8 cellular contexts compared by ENCODE assay signal in genomic region chr7:17234398-17235021, GRCh38.
A peak's percentile ranks its signal among the peaks of the same experiment; 100 is the strongest.
DNase-seq lines count a peak whose midpoint lies in the region; ATAC-seq and TF ChIP-seq lines count a peak whose summit lies in the region.

No MANE protein-coding gene starts in this region.

- H3K4me1 ChIP-seq in osteoblast (ENCODE audit: insufficient read depth, low read length) = peaks cover 46% of the 10 kb centered on the region
- peaks cover 2% of the 10 kb centered on the region for H3K4me1 ChIP-seq in urinary bladder (ENCODE audit: insufficient read depth)
- H3K4me1 ChIP-seq in endodermal cell (ENCODE audit: control insufficient read depth, insufficient read depth, low read length) = no peaks in the 10 kb centered on the region

- peaks cover 38% of the 10 kb centered on the region for H3K4me1 Mint-ChIP-seq in activated CD4-positive, alpha-beta T cell treated with anti-CD3 and anti-CD28 coated beads, Interleukin-2, amount 10 ng/mL, durations not matched to agents 7 days and 5 days
- peaks cover 25 to 35% of the 10 kb centered on the region in 2 donors for H3K4me1 Mint-ChIP-seq in effector memory CD8-positive, alpha-beta T cell (ENCODE audit: low read depth in 2 of 2)
- peaks cover 9% of the 10 kb centered on the region for H3K4me1 Mint-ChIP-seq in endodermal cell

- H3K9ac ChIP-seq in endodermal cell (ENCODE audit: extremely low read depth, low read length, poor library complexity, severe bottlenecking) = no peak overlapping the region

- no peaks in the 10 kb centered on the region for H4K20me1 ChIP-seq in osteoblast (ENCODE audit: insufficient read depth, low read length)

- CTCF ChIA-PET in activated CD4-positive, alpha-beta T cell treated with anti-CD3 and anti-CD28 coated beads, Interleukin-2, amount 10 ng/mL, durations not matched to agents 7 days and 5 days (lab: Charles Lee) = no interaction called here

- H3K4me3 ChIP-seq in osteoblast (ENCODE audit: insufficient read depth, low read length) (peak overlapping the region; percentile 21), urinary bladder (ENCODE audit: low read depth, low read length) (no peak overlapping the region), endodermal cell (ENCODE audit: low read length) (no peak overlapping the region)

- H2AFZ ChIP-seq in osteoblast (ENCODE audit: low read length) = peak overlapping the region; percentile 82

- peak; percentile 99 for ATAC-seq in GM21723 (IDR thresholded peaks at IDR 0.05; ENCODE audit: unreplicated experiment)
- peak; percentile 89 for ATAC-seq in effector memory CD8-positive, alpha-beta T cell (replicated peaks)

- H3K9me3 ChIP-seq in KOPT-K1 (ENCODE audit: insufficient read depth, low read length, poor library complexity, severe bottlenecking) (no peaks in the 10 kb centered on the region), osteoblast (ENCODE audit: low read depth, low read length) (no peaks in the 10 kb centered on the region), endodermal cell (ENCODE audit: control insufficient read depth, low read length) (no peaks in the 10 kb centered on the region)

- TF ChIP-seq CTCF in osteoblast (IDR thresholded peaks at IDR 0.05; ENCODE audit: extremely low read depth, low read depth, low read length) (no peak), endodermal cell (conservative IDR thresholded peaks at IDR 0.05) (no peak)

- DNase-seq in EH (ENCODE audit: low read depth) (peak; percentile 95), osteoblast (ENCODE audit: insufficient read length, low spot score, missing footprints) (peak; percentile 32), endodermal cell (no peak)
- peak; percentile 77 for DNase-seq in activated CD4-positive, alpha-beta T cell treated with anti-CD3 and anti-CD28 coated beads, Interleukin-2, amount 10 ng/mL, durations not matched to agents 7 days and 5 days
- peak; percentile 57 to 65 (median 60) for DNase-seq in effector memory CD8-positive, alpha-beta T cell

- peak overlapping the region; percentile 64 for H3K4me2 ChIP-seq in osteoblast (ENCODE audit: insufficient read depth, low read length)

- H3K36me3 ChIP-seq in KOPT-K1 (ENCODE audit: insufficient read depth, low read length) = no peaks in the 10 kb centered on the region
- H3K36me3 ChIP-seq in osteoblast (ENCODE audit: insufficient read depth, low read length) = no peaks in the 10 kb centered on the region
- H3K36me3 ChIP-seq in urinary bladder (ENCODE audit: insufficient read depth) = no peaks in the 10 kb centered on the region
- no peaks in the 10 kb centered on the region for H3K36me3 ChIP-seq in endodermal cell (ENCODE audit: control insufficient read depth, insufficient read depth, low read length)

- peaks cover 29% of the 10 kb centered on the region for H3K9me3 Mint-ChIP-seq in activated CD4-positive, alpha-beta T cell treated with anti-CD3 and anti-CD28 coated beads, Interleukin-2, amount 10 ng/mL, durations not matched to agents 7 days and 5 days
- peaks cover 0 to 4% of the 10 kb centered on the region in 2 donors for H3K9me3 Mint-ChIP-seq in effector memory CD8-positive, alpha-beta T cell
- H3K9me3 Mint-ChIP-seq in endodermal cell = no peaks in the 10 kb centered on the region

- H3K4me3 Mint-ChIP-seq in activated CD4-positive, alpha-beta T cell treated with anti-CD3 and anti-CD28 coated beads, Interleukin-2, amount 10 ng/mL, durations not matched to agents 7 days and 5 days = peak overlapping the region; percentile 65
- H3K4me3 Mint-ChIP-seq in effector memory CD8-positive, alpha-beta T cell = peak overlapping the region; percentile 69
- no peak overlapping the region for H3K4me3 Mint-ChIP-seq in endodermal cell

- H3K27me3 ChIP-seq in osteoblast (ENCODE audit: insufficient read depth, low read length) (no peaks in the 10 kb centered on the region), endodermal cell (ENCODE audit: control insufficient read depth, insufficient read depth, low read length, poor library complexity, severe bottlenecking) (no peaks in the 10 kb centered on the region)

- WGBS in urinary bladder = 28% methylated on average over 10 of the region's 10 CpGs
- 90 to 96% methylated on average over 8 to 10 of the region's 10 CpGs for WGBS in endodermal cell (ENCODE audit: insufficient coverage in 1 of 2, insufficient read length in 1 of 2), 2 experiments

- peaks cover 19% of the 10 kb centered on the region for H3K36me3 Mint-ChIP-seq in activated CD4-positive, alpha-beta T cell treated with anti-CD3 and anti-CD28 coated beads, Interleukin-2, amount 10 ng/mL, durations not matched to agents 7 days and 5 days (ENCODE audit: low read depth)
- H3K36me3 Mint-ChIP-seq in effector memory CD8-positive, alpha-beta T cell (ENCODE audit: insufficient read depth) = peaks cover 28% of the 10 kb centered on the region
- H3K36me3 Mint-ChIP-seq in endodermal cell (ENCODE audit: low read depth) = no peaks in the 10 kb centered on the region

- POLR2A ChIA-PET in activated CD4-positive, alpha-beta T cell treated with anti-CD3 and anti-CD28 coated beads, Interleukin-2, amount 10 ng/mL, durations not matched to agents 7 days and 5 days (lab: Charles Lee) = no interaction called here

- H3K27ac ChIP-seq in KOPT-K1 (ENCODE audit: low read depth, low read length, poor library complexity, severe bottlenecking) = peak overlapping the region; percentile 82
- H3K27ac ChIP-seq in osteoblast (ENCODE audit: low read depth, low read length) = peak overlapping the region; percentile 94
- H3K27ac ChIP-seq in urinary bladder (ENCODE audit: low read depth) = peak overlapping the region; percentile 61
- H3K27ac ChIP-seq in endodermal cell (ENCODE audit: low read depth, low read length) = no peak overlapping the region

- H3K79me2 ChIP-seq in osteoblast (ENCODE audit: insufficient read depth, low read length) = no peaks in the 10 kb centered on the region

- no peaks in the 10 kb centered on the region for H3K27me3 Mint-ChIP-seq in activated CD4-positive, alpha-beta T cell treated with anti-CD3 and anti-CD28 coated beads, Interleukin-2, amount 10 ng/mL, durations not matched to agents 7 days and 5 days
- no peaks in the 10 kb centered on the region for H3K27me3 Mint-ChIP-seq in effector memory CD8-positive, alpha-beta T cell
- H3K27me3 Mint-ChIP-seq in endodermal cell (ENCODE audit: insufficient read depth) = no peaks in the 10 kb centered on the region

- H3K27ac Mint-ChIP-seq in activated CD4-positive, alpha-beta T cell treated with anti-CD3 and anti-CD28 coated beads, Interleukin-2, amount 10 ng/mL, durations not matched to agents 7 days and 5 days = peak overlapping the region; percentile 97
- peak overlapping the region; percentile 99 to 100 for H3K27ac Mint-ChIP-seq in effector memory CD8-positive, alpha-beta T cell
- H3K27ac Mint-ChIP-seq in endodermal cell = no peak overlapping the region
